12 cellular contexts compared by ENCODE assay signal in the genomic region with DNA sequence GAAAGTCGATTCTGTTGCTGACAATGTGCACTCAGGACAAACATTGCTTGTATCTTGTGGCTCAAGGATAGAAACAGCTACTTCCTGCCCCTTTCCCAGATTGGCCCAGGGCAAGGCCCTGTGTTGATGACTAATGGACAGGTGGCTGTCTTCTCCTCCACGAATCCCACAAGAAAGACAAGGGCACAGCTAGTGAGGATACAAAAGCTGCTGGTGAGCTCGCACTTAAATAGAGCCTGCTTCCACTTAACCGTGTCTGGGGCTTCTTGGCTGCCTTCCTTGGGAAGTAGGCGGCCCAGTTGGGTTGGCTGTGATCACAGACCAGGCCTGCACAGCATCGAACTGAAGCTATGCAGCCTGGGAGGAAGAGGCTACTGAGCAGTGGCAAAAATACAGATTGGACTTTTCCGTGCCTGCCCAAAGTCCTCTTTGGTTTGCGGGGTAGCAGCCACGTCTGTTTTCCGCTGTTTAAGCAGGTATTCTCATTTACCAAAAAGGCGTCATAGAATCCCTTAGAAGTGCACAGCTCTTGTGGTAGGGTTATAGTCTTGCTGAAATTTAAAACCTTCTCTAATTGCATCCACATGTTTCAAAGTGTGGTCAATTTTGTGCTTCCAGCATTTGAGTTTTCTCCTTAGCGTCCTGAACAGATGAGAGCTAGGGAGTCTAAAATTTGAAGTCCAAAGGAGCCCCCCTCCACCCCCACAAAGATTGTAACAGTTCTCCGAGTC. TPM values are rescaled to one million over a fixed set of nuclear protein-coding genes. Genes with fewer than 3 reads are reported as not detected.
DNase-seq lines count a peak whose midpoint lies in the region; ATAC-seq and TF ChIP-seq lines count a peak whose summit lies in the region.
"Had no signal": no experiment of that assay in that cellular context is flagged by ENCODE, and none has a peak within 500 bp of the region (broad histone marks: within the 10 kb centered on the region; RNA-seq: fewer than 3 reads in every experiment).

No MANE protein-coding gene starts in this region.

- H3K9ac ChIP-seq in PC-3 (ENCODE audit: low read length), result peak overlapping the region; percentile 81
- H3K9ac ChIP-seq in mucosa of rectum (ENCODE audit: low read depth in 1 of 2, low read length in 2 of 2), result no peak overlapping the region

- DNase-seq in AG04449 (ENCODE audit: low read depth, low spot score) (no peak), PC-3 (peak; percentile 94), epithelial cell of esophagus (ENCODE audit: low read depth) (peak; percentile 90), GM10266 (ENCODE audit: extremely low spot score) (no peak), medulla oblongata (ENCODE audit: extremely low spot score) (no peak), activated gamma-delta T cell treated with Interleukin-2 at 50 U/mL for 16 hours (no peak), NCI-H446 treated with DMSO at 0.1 percent for 48 hours (lab: John Stamatoyannopoulos, UW) (no peak)
- DNase-seq: activated T-cell treated with anti-CD3 and anti-CD28 coated beads, Interleukin-2, amount 50 U/mL, for 48 hours; CD4-positive, alpha-beta memory T cell; NCI-H2107 had no signal

- CTCF ChIA-PET in AG04449 (lab: Yijun Ruan, JAX), result interaction anchor here (0.7 to 6.8 kb wide), 28 partner anchors 9 to 599 kb away, joined by 3 to 97 read pairs (median 4); a partner anchor contains a TSS
- CTCF ChIA-PET in PC-3 (lab: Charles Lee), result interaction anchor here (0.5 to 1.1 kb wide), 6 partner anchors 19 to 834 kb away, joined by 3 to 8 read pairs (median 4); no protein-coding TSS in a partner anchor

- peak; percentile 86 for ATAC-seq in PC-3
- ATAC-seq: stimulated activated effector memory CD8-positive, alpha-beta T cell treated with anti-CD3 and anti-CD28 coated beads, Interleukin-12 subunit alpha, Interleukin-12 subunit beta, amount 100 ng/mL, for 72 hours had no signal

- H3K36me3 ChIP-seq in PC-3 (ENCODE audit: low read depth, low read length) (peaks cover 64% of the 10 kb centered on the region), mucosa of rectum (ENCODE audit: control insufficient read depth in 2 of 2, insufficient read depth in 2 of 2, low read length in 2 of 2) (peaks cover 40 to 49% of the 10 kb centered on the region in 2 donors)

- peak overlapping the region; percentile 15 for H3K4me3 ChIP-seq in AG04449 (ENCODE audit: low read depth, low read length)
- H3K4me3 ChIP-seq in PC-3 (ENCODE audit: low read length), result peak overlapping the region; percentile 52; the same call in 1 of the 2 replicates
- no peak overlapping the region for H3K4me3 ChIP-seq in epithelial cell of esophagus (ENCODE audit: low read length)
- H3K4me3 ChIP-seq in mucosa of rectum (ENCODE audit: low read length in 2 of 2), result no peak overlapping the region

- peak overlapping the region; percentile 96 for H3K27ac ChIP-seq in PC-3 (ENCODE audit: low read length)
- H3K27ac ChIP-seq in mucosa of rectum (ENCODE audit: low read depth in 2 of 2, low read length in 2 of 2), result peak overlapping the region; percentile 5 to 42

- H3K9me2 ChIP-seq in PC-3 (replicated peaks; ENCODE audit: low read length), result no peaks in the 10 kb centered on the region

- no peaks in the 10 kb centered on the region for H4K20me1 ChIP-seq in PC-3 (ENCODE audit: low read length)

- POLR2A ChIA-PET in AG04449 (lab: Yijun Ruan, JAX) (interaction anchor here (0.7 to 6.1 kb wide), 4 partner anchors 16 to 1454 kb away, joined by 3 to 67 read pairs (median 11); no protein-coding TSS in a partner anchor), PC-3 (lab: Charles Lee; ENCODE audit: unreplicated experiment) (interaction anchor here (0.5 to 2.5 kb wide), 7 partner anchors 9 to 191 kb away, joined by 3 to 12 read pairs (median 5); no protein-coding TSS in a partner anchor)

- peaks cover 64% of the 10 kb centered on the region for H3K79me2 ChIP-seq in PC-3 (ENCODE audit: low read length)

- H3K4me1 ChIP-seq in PC-3 (ENCODE audit: insufficient read depth, low read length), result peaks cover 55% of the 10 kb centered on the region
- H3K4me1 ChIP-seq in mucosa of rectum (ENCODE audit: control insufficient read depth in 2 of 2, insufficient read depth in 2 of 2, low read length in 2 of 2), result peaks cover 6 to 9% of the 10 kb centered on the region in 2 donors

- no peak for TF ChIP-seq CTCF in AG04449 (IDR thresholded peaks at IDR 0.05; ENCODE audit: insufficient read depth, low read length, missing control alignments)
- TF ChIP-seq CTCF in PC-3 (conservative IDR thresholded peaks at IDR 0.05; ENCODE audit: low read depth, low read length), result no peak
- TF ChIP-seq CTCF in epithelial cell of esophagus (IDR thresholded peaks at IDR 0.05; ENCODE audit: insufficient read depth, low read depth, low read length, missing control alignments), result no peak
- no peak for TF ChIP-seq CTCF in GM10266 (IDR thresholded peaks at IDR 0.05; ENCODE audit: control insufficient read depth, insufficient read depth, low read depth, missing control alignments)

- H3K4me2 ChIP-seq in PC-3 (ENCODE audit: low read length), result peak overlapping the region; percentile 80

- H2AFZ ChIP-seq in PC-3 (ENCODE audit: low read length), result no peak overlapping the region

- BruUV-seq in PC-3 (replicated peaks; lab: Mats Ljungman, UMichigan), result TSS peak; percentile 21

- H3K27me3 ChIP-seq in PC-3 (ENCODE audit: low read length) (no peaks in the 10 kb centered on the region), mucosa of rectum (ENCODE audit: control insufficient read depth in 2 of 2, insufficient read depth in 2 of 2, low read length in 2 of 2) (no peaks in the 10 kb centered on the region)

- no peaks in the 10 kb centered on the region for H3K9me3 ChIP-seq in PC-3 (ENCODE audit: low read length)
- no peaks in the 10 kb centered on the region for H3K9me3 ChIP-seq in mucosa of rectum (ENCODE audit: control insufficient read depth in 2 of 2, low read length in 2 of 2)

- intact Hi-C loops in PC-3 (cut with micrococcal nuclease), result loop anchor here (1.0 to 5.0 kb wide), 5 partner anchors 17 to 301 kb away; no protein-coding TSS in a partner anchor

- peaks cover 16% of the 10 kb centered on the region for H3F3A ChIP-seq in PC-3 (ENCODE audit: low read length, unreplicated experiment)

RNA-seq across cellular contexts. Expression of a gene that starts 23.1 kb away (rescaled TPM):
- 107 and 113 TPM in 2 replicates for total RNA-seq in PC-3 (2014; rRNA removed)

RNA-seq across cellular contexts. Expression of a gene that starts 58.2 kb away (rescaled TPM):
- total RNA-seq in PC-3 (2014; rRNA removed), result 17.2 and 22.5 TPM in 2 replicates

RNA-seq across cellular contexts. Expression of a gene that starts 58.2 kb away (rescaled TPM):
- total RNA-seq in PC-3 (2014; rRNA removed), result not detected in 2 replicates
- total RNA-seq: CD4-positive, alpha-beta memory T cell had no signal

Comparison
In these comparisons a context has a peak if more than half of its experiments do, and no peak if none do; other contexts are left out.
1. DNase-seq: peak in PC-3 (single experiment) and epithelial cell of esophagus (single experiment); none in AG04449 (single experiment), GM10266 (single experiment), medulla oblongata (single experiment), activated gamma-delta T cell treated with Interleukin-2 at 50 U/mL for 16 hours (single experiment) and NCI-H446 treated with DMSO at 0.1 percent for 48 hours (single experiment).
2. H3K4me3 ChIP-seq: peak in AG04449 (single experiment) and PC-3 (single experiment); none in epithelial cell of esophagus (single experiment) and mucosa of rectum (0 of 2).